In genomic region chr3:112086857-112087524, GRCh38 we compare ENCODE assay signal across 8 cellular contexts. TPM values are rescaled to one million over a fixed set of nuclear protein-coding genes. Genes with fewer than 3 reads are reported as not detected.
DNase-seq lines count a peak whose midpoint lies in the region; ATAC-seq and TF ChIP-seq lines count a peak whose summit lies in the region.

No MANE protein-coding gene starts in this region.

- no peak for DNase-seq in CD8-positive, alpha-beta T cell
- DNase-seq in NCI-H69 (lab: John Stamatoyannopoulos, UW) (peak; percentile 28), natural killer cell (no peak), NAMALWA (ENCODE audit: low spot score) (no peak), H4 (ENCODE audit: low spot score) (no peak)
- DNase-seq in effector memory CD8-positive, alpha-beta T cell = no peak
- DNase-seq in stimulated activated CD4-positive, alpha-beta T cell treated with anti-CD3 and anti-CD28 coated beads, Interleukin-2, amount 100 ng/mL, for 24 hours = no peak

- POLR2A ChIA-PET in CD8-positive, alpha-beta T cell (lab: Charles Lee) = no interaction called here

- H3K4me3 ChIP-seq in CD8-positive, alpha-beta T cell (ENCODE audit: low read depth, low read length) = peak overlapping the region; percentile 72

- H3K27me3 ChIP-seq in CD8-positive, alpha-beta T cell (ENCODE audit: insufficient read depth, low read length) = no peaks in the 10 kb centered on the region

- H3K27me3 Mint-ChIP-seq in CD8-positive, alpha-beta T cell (ENCODE audit: low read depth) = peaks cover 13% of the 10 kb centered on the region
- peaks cover 16 to 35% of the 10 kb centered on the region in 2 donors for H3K27me3 Mint-ChIP-seq in effector memory CD8-positive, alpha-beta T cell
- H3K27me3 Mint-ChIP-seq in natural killer cell (ENCODE audit: low read depth in 2 of 2) = peaks cover 18 to 32% of the 10 kb centered on the region in 2 donors

- H3K27ac ChIP-seq in CD8-positive, alpha-beta T cell (ENCODE audit: low read depth, low read length) = no peak overlapping the region

- no peaks in the 10 kb centered on the region for H3K9me3 ChIP-seq in CD8-positive, alpha-beta T cell (ENCODE audit: low read length)

- H3K4me1 Mint-ChIP-seq in CD8-positive, alpha-beta T cell (ENCODE audit: low read depth) = peaks cover 30% of the 10 kb centered on the region
- H3K4me1 Mint-ChIP-seq in effector memory CD8-positive, alpha-beta T cell (ENCODE audit: low read depth in 2 of 2) = peaks cover 0 to 11% of the 10 kb centered on the region in 2 donors
- peaks cover 18 to 30% of the 10 kb centered on the region in 2 donors for H3K4me1 Mint-ChIP-seq in natural killer cell

- H3K9me3 Mint-ChIP-seq in CD8-positive, alpha-beta T cell = no peaks in the 10 kb centered on the region
- no peaks in the 10 kb centered on the region for H3K9me3 Mint-ChIP-seq in effector memory CD8-positive, alpha-beta T cell
- H3K9me3 Mint-ChIP-seq in natural killer cell = no peaks in the 10 kb centered on the region

- no peaks in the 10 kb centered on the region for H3K36me3 Mint-ChIP-seq in CD8-positive, alpha-beta T cell
- H3K36me3 Mint-ChIP-seq in effector memory CD8-positive, alpha-beta T cell (ENCODE audit: insufficient read depth) = no peaks in the 10 kb centered on the region
- no peaks in the 10 kb centered on the region for H3K36me3 Mint-ChIP-seq in natural killer cell

- H3K4me1 ChIP-seq in CD8-positive, alpha-beta T cell (ENCODE audit: insufficient read depth, low read length) = peaks cover 9% of the 10 kb centered on the region

- no peak for ATAC-seq in CD8-positive, alpha-beta T cell
- no peak for ATAC-seq in effector memory CD8-positive, alpha-beta T cell (replicated peaks)
- ATAC-seq in natural killer cell (no peak), HG02884 (IDR thresholded peaks at IDR 0.05; ENCODE audit: unreplicated experiment) (no peak)

- H3K36me3 ChIP-seq in CD8-positive, alpha-beta T cell (ENCODE audit: insufficient read depth, low read length) = no peaks in the 10 kb centered on the region

- CTCF ChIA-PET in CD8-positive, alpha-beta T cell (lab: Charles Lee) = interaction anchor here (0.8 to 1.2 kb wide), 3 partner anchors 8 to 25 kb away, joined by 3 read pairs; no protein-coding TSS in a partner anchor

- peak overlapping the region; percentile 85 for H3K4me3 Mint-ChIP-seq in CD8-positive, alpha-beta T cell
- peak overlapping the region; percentile 80 to 85 for H3K4me3 Mint-ChIP-seq in effector memory CD8-positive, alpha-beta T cell
- peak overlapping the region; percentile 86 for H3K4me3 Mint-ChIP-seq in natural killer cell

- no peak overlapping the region for H3K27ac Mint-ChIP-seq in CD8-positive, alpha-beta T cell
- H3K27ac Mint-ChIP-seq in effector memory CD8-positive, alpha-beta T cell = peak overlapping the region; percentile 42 to 88
- peak overlapping the region in 1 of 2 donors; percentile 82 for H3K27ac Mint-ChIP-seq in natural killer cell

- intact Hi-C loops in CD8-positive, alpha-beta T cell (cut with DNase I, micrococcal nuclease) = loop anchor here in 1 of 2 experiments (1.0 to 5.0 kb wide), 2 partner anchors 15 to 45 kb away; no protein-coding TSS in a partner anchor
- intact Hi-C loops in natural killer cell (cut with micrococcal nuclease) = no loop called here

- no peak for TF ChIP-seq CTCF in CD8-positive, alpha-beta T cell (IDR thresholded peaks at IDR 0.05)
- TF ChIP-seq CTCF in natural killer cell (IDR thresholded peaks at IDR 0.05) = no peak

RNA-seq across cellular contexts. Expression of gene C3orf52, which starts 0.8 kb away (rescaled TPM):
- total RNA-seq in CD8-positive, alpha-beta T cell = under 1 TPM; 0.19 to 0.78 TPM
- total RNA-seq in natural killer cell = under 1 TPM in 2 of 3 donors, not detected in 1; 0.42 to 0.90 TPM
- 2.0 and 3.0 TPM in 2 replicates for total RNA-seq in H4 (2014; rRNA removed; shearing (Covaris generic))

RNA-seq across cellular contexts. Expression of gene GCSAM, which starts 46.1 kb away (rescaled TPM):
- total RNA-seq in CD8-positive, alpha-beta T cell = 1 to 10 TPM; 3.1 to 4.3 TPM
- 1 to 10 TPM in 2 of 3 donors, under 1 TPM in 1; 0.59 to 3.0 (median 1.1) TPM for total RNA-seq in natural killer cell
- total RNA-seq in H4 (2014; rRNA removed; shearing (Covaris generic)) = not detected in 2 replicates

RNA-seq across cellular contexts. Expression of gene TMPRSS7, which starts 52.5 kb away (rescaled TPM):
- total RNA-seq in CD8-positive, alpha-beta T cell = not detected
- total RNA-seq in natural killer cell = not detected
- 0.12 TPM in 1 of 2 replicates, not detected in the other for total RNA-seq in H4 (2014; rRNA removed; shearing (Covaris generic))
